14 cellular contexts compared by ENCODE assay signal in the genomic region with DNA sequence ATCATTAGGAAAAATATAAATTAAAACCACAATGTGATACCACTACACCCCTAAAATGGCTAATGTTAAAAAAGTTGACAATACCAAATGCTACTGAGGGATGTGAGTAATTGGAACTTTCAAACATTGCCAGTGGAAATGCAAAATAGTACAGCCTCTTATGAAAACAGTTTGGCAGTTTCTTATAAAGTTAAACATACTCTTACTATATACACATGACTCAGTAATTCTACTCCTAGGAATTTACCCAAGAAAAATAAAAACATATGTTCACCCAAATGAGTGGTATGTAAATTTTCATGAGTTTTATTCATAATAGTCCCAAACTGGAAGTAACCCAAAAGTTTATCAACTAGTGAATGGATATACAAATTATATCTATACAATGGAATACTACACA.
DNase-seq lines count a peak whose midpoint lies in the region; ATAC-seq, FAIRE-seq and TF ChIP-seq lines count a peak whose summit lies in the region.
"Had no signal": no experiment of that assay in that cellular context is flagged by ENCODE, and none has a peak within 500 bp of the region (broad histone marks: within the 10 kb centered on the region; RNA-seq: fewer than 3 reads in every experiment).

No MANE protein-coding gene starts in this region.

- H3K4me1 Mint-ChIP-seq in astrocyte (ENCODE audit: low read depth, unreplicated experiment) = no peaks in the 10 kb centered on the region

- no peaks in the 10 kb centered on the region for H3K36me3 ChIP-seq in GM23248 (ENCODE audit: low read depth)
- H3K36me3 ChIP-seq in astrocyte (ENCODE audit: insufficient read depth, low read length) = no peaks in the 10 kb centered on the region
- H3K36me3 ChIP-seq: BLaER1 treated with 17β-estradiol and CSF1 and Interleukin-3, amounts not matched to agents 10 nM and 100 nM had no signal

- ATAC-seq in HG03469 (IDR thresholded peaks at IDR 0.05; ENCODE audit: unreplicated experiment) = no peak
- no peak for ATAC-seq in HG02973 (IDR thresholded peaks at IDR 0.05; ENCODE audit: unreplicated experiment)
- ATAC-seq: GM12878 had no signal

- H3K27me3 ChIP-seq in GM23248 (replicated peaks; ENCODE audit: insufficient read depth) (no peaks in the 10 kb centered on the region), astrocyte (ENCODE audit: insufficient read depth, low read length) (no peaks in the 10 kb centered on the region)
- H3K27me3 ChIP-seq: BLaER1 treated with 17β-estradiol and CSF1 and Interleukin-3, amounts not matched to agents 10 nM and 100 nM had no signal

- peaks cover 15% of the 10 kb centered on the region; the same call in 1 of the 2 replicates for H3F3A ChIP-seq in GM23248 (ENCODE audit: insufficient read depth)

- H3K4me2 ChIP-seq in GM23248 (ENCODE audit: unreplicated experiment) = no peak overlapping the region
- H3K4me2 ChIP-seq in astrocyte (ENCODE audit: low read length) = no peak overlapping the region
- H3K4me2 ChIP-seq: KMS-11 had no signal

- peaks cover 29% of the 10 kb centered on the region for H3K27me3 Mint-ChIP-seq in astrocyte (ENCODE audit: low read depth, unreplicated experiment)

- no peaks in the 10 kb centered on the region for H3K36me3 Mint-ChIP-seq in astrocyte (ENCODE audit: low read depth, unreplicated experiment)
- H3K36me3 Mint-ChIP-seq: CD4-positive, CD25-positive, alpha-beta regulatory T cell had no signal

- no peak for FAIRE-seq in astrocyte (lab: Jason Lieb, UNC)
- FAIRE-seq: GM12878 had no signal

- no peaks in the 10 kb centered on the region for H4K20me1 ChIP-seq in GM23248 (ENCODE audit: insufficient read depth)
- H4K20me1 ChIP-seq in astrocyte (ENCODE audit: insufficient read depth, low read length) = no peaks in the 10 kb centered on the region
- H4K20me1 ChIP-seq: BLaER1 treated with 17β-estradiol and CSF1 and Interleukin-3, amounts not matched to agents 10 nM and 100 nM had no signal

- H3K4me3 ChIP-seq in GM23248 = no peak overlapping the region
- H3K4me3 ChIP-seq in astrocyte (ENCODE audit: insufficient read depth, low read depth, low read length) = no peak overlapping the region
- H3K4me3 ChIP-seq in fibroblast of mammary gland (ENCODE audit: control insufficient read depth, low read depth, low read length) = no peak overlapping the region
- H3K4me3 ChIP-seq: BLaER1 treated with 17β-estradiol and CSF1 and Interleukin-3, amounts not matched to agents 10 nM and 100 nM; GM12878 had no signal

- H3K79me2 ChIP-seq in GM23248 (ENCODE audit: insufficient read depth) = no peaks in the 10 kb centered on the region
- no peaks in the 10 kb centered on the region for H3K79me2 ChIP-seq in astrocyte (ENCODE audit: insufficient read depth, low read length)

- no peak overlapping the region for H3K4me3 Mint-ChIP-seq in astrocyte (ENCODE audit: unreplicated experiment)
- H3K4me3 Mint-ChIP-seq: CD4-positive, CD25-positive, alpha-beta regulatory T cell had no signal

- DNase-seq in GM23248 (peak; percentile 21), astrocyte (ENCODE audit: low read depth) (peak; percentile 14), fibroblast of mammary gland (ENCODE audit: low read depth) (peak; percentile 73), NCI-H128 (lab: John Stamatoyannopoulos, UW; ENCODE audit: unreplicated experiment) (no peak)
- no peak for DNase-seq in stimulated activated CD4-positive, alpha-beta T cell treated with anti-CD3 and anti-CD28 coated beads, Interleukin-2, amount 100 ng/mL, for 24 hours
- DNase-seq: ACHN; CD4-positive, CD25-positive, alpha-beta regulatory T cell; DMS53; HCEC 1CT had no signal

- no peak overlapping the region for H3K27ac Mint-ChIP-seq in astrocyte (ENCODE audit: unreplicated experiment)
- H3K27ac Mint-ChIP-seq: CD4-positive, CD25-positive, alpha-beta regulatory T cell had no signal

- H3K9ac ChIP-seq in GM23248 (no peak overlapping the region), astrocyte (ENCODE audit: low read length) (no peak overlapping the region)
- H3K9ac ChIP-seq: BLaER1 treated with 17β-estradiol and CSF1 and Interleukin-3, amounts not matched to agents 10 nM and 100 nM; KMS-11 had no signal

- no peaks in the 10 kb centered on the region for H3K9me2 ChIP-seq in GM23248 (ENCODE audit: insufficient read depth)

- H3K9me3 ChIP-seq in GM23248 (ENCODE audit: low read depth) = peaks cover 4% of the 10 kb centered on the region
- peaks cover 3% of the 10 kb centered on the region for H3K9me3 ChIP-seq in astrocyte (ENCODE audit: insufficient read depth, low read depth, low read length)

- TF ChIP-seq CTCF in astrocyte (IDR thresholded peaks at IDR 0.05; ENCODE audit: insufficient read depth, low read depth, low read length) = no peak
- TF ChIP-seq CTCF in fibroblast of mammary gland (conservative IDR thresholded peaks at IDR 0.05; ENCODE audit: control insufficient read depth, insufficient read depth, low read depth, low read length) = no peak

- H2AFZ ChIP-seq in GM23248 (no peak overlapping the region), astrocyte (ENCODE audit: low read depth, low read length) (no peak overlapping the region)

- in situ Hi-C loops in GM23248 (cut with MboI) = no loop called here

- H3K9me3 Mint-ChIP-seq in astrocyte (ENCODE audit: unreplicated experiment) = peaks cover 32% of the 10 kb centered on the region

- H3K4me1 ChIP-seq in GM23248 (ENCODE audit: insufficient read depth) (peaks cover 11% of the 10 kb centered on the region), astrocyte (ENCODE audit: insufficient read depth, low read length) (no peaks in the 10 kb centered on the region)

- H3K27ac ChIP-seq in GM23248 (no peak overlapping the region), astrocyte (ENCODE audit: low read depth, low read length) (no peak overlapping the region)
- H3K27ac ChIP-seq: KMS-11 had no signal

Comparison
In these comparisons a context has a peak if more than half of its experiments do, and no peak if none do; other contexts are left out.
1. DNase-seq: peak in GM23248 (single experiment), astrocyte (single experiment) and fibroblast of mammary gland (single experiment); none in stimulated activated CD4-positive, alpha-beta T cell treated with anti-CD3 and anti-CD28 coated beads, Interleukin-2, amount 100 ng/mL, for 24 hours (0 of 2) and NCI-H128 (single experiment).